ENCODE assay signal across 26 cellular contexts in the genomic region with DNA sequence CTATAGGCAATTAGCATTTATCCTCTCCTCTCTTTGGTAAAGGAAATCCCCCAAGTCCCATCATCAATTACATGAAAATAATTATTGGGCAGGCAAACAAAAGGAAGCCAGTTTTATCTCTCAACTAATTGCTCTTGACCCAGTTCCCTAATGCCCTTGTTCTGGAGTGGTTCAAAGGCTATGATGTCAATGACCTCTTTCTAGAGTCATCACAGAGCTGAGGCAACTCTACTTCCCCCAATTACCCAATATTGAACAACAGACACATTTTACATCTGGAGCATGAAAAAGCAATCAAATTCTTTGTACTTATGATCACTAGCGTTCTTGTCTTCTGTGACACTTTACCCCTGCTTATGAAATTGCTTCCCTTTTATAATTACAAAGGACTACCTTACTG. TPM values are rescaled to one million over a fixed set of nuclear protein-coding genes. Genes with fewer than 3 reads are reported as not detected.
DNase-seq lines count a peak whose midpoint lies in the region; ATAC-seq, FAIRE-seq and TF ChIP-seq lines count a peak whose summit lies in the region.
"Had no signal": no experiment of that assay in that cellular context is flagged by ENCODE, and none has a peak within 500 bp of the region (broad histone marks: within the 10 kb centered on the region; RNA-seq: fewer than 3 reads in every experiment).

No MANE protein-coding gene starts in this region.

- peak; percentile 5 for FAIRE-seq in astrocyte (lab: Jason Lieb, UNC)
- FAIRE-seq: A204.1, D721Med, GM12892, GM18507, H54 had no signal

- no peak overlapping the region for H3K4me3 Mint-ChIP-seq in activated naive CD8-positive, alpha-beta T cell treated with anti-CD3 and anti-CD28 coated beads for 36 hours
- H3K4me3 Mint-ChIP-seq in activated naive CD8-positive, alpha-beta T cell treated with anti-CD3 and anti-CD28 coated beads, Interleukin-2, amount 50 U/mL, for 24 hours = no peak overlapping the region
- H3K4me3 Mint-ChIP-seq in astrocyte (ENCODE audit: unreplicated experiment) (no peak overlapping the region), CD14-positive monocyte (no peak overlapping the region)
- H3K4me3 Mint-ChIP-seq: CD8-positive, alpha-beta memory T cell; HFFc6; T-cell had no signal

- no peak overlapping the region for H3K9ac ChIP-seq in astrocyte (ENCODE audit: low read length)

- peaks cover 11% of the 10 kb centered on the region for H3K4me1 Mint-ChIP-seq in activated naive CD8-positive, alpha-beta T cell treated with anti-CD3 and anti-CD28 coated beads for 36 hours
- H3K4me1 Mint-ChIP-seq in activated naive CD8-positive, alpha-beta T cell treated with anti-CD3 and anti-CD28 coated beads, Interleukin-2, amount 50 U/mL, for 24 hours = peaks cover 8% of the 10 kb centered on the region
- H3K4me1 Mint-ChIP-seq in astrocyte (ENCODE audit: low read depth, unreplicated experiment) (peaks cover 28% of the 10 kb centered on the region), CD14-positive monocyte (peaks cover 9% of the 10 kb centered on the region)
- H3K4me1 Mint-ChIP-seq: T-cell had no signal

- H3K9me2 ChIP-seq in hepatocyte (replicated peaks; ENCODE audit: insufficient read depth) = no peaks in the 10 kb centered on the region

- intact Hi-C loops in CD14-positive monocyte (cut with micrococcal nuclease) (no loop called here), left ventricle myocardium superior (cut with micrococcal nuclease) (no loop called here)

- no peaks in the 10 kb centered on the region for H3K27me3 Mint-ChIP-seq in activated naive CD8-positive, alpha-beta T cell treated with anti-CD3 and anti-CD28 coated beads for 36 hours
- no peaks in the 10 kb centered on the region for H3K27me3 Mint-ChIP-seq in activated naive CD8-positive, alpha-beta T cell treated with anti-CD3 and anti-CD28 coated beads, Interleukin-2, amount 50 U/mL, for 24 hours
- H3K27me3 Mint-ChIP-seq in astrocyte (ENCODE audit: low read depth, unreplicated experiment) (no peaks in the 10 kb centered on the region), CD14-positive monocyte (ENCODE audit: low read depth in 3 of 3) (peaks cover 4 to 12% (median 7%) of the 10 kb centered on the region in 3 donors)
- H3K27me3 Mint-ChIP-seq: CD8-positive, alpha-beta memory T cell; T-cell had no signal

- H3K36me3 Mint-ChIP-seq in activated naive CD8-positive, alpha-beta T cell treated with anti-CD3 and anti-CD28 coated beads for 36 hours = peaks cover 30% of the 10 kb centered on the region
- H3K36me3 Mint-ChIP-seq in activated naive CD8-positive, alpha-beta T cell treated with anti-CD3 and anti-CD28 coated beads, Interleukin-2, amount 50 U/mL, for 24 hours (ENCODE audit: low read depth) = peaks cover 31% of the 10 kb centered on the region
- peaks cover 31% of the 10 kb centered on the region for H3K36me3 Mint-ChIP-seq in astrocyte (ENCODE audit: low read depth, unreplicated experiment)
- peaks cover 0 to 5% of the 10 kb centered on the region in 2 donors for H3K36me3 Mint-ChIP-seq in CD14-positive monocyte

- no peaks in the 10 kb centered on the region for H3K27me3 ChIP-seq in astrocyte (ENCODE audit: insufficient read depth, low read length)
- H3K27me3 ChIP-seq in hepatocyte = no peaks in the 10 kb centered on the region
- H3K27me3 ChIP-seq: Peyer's patch had no signal

- no peak for DNase-seq in activated naive CD8-positive, alpha-beta T cell treated with anti-CD3 and anti-CD28 coated beads for 36 hours
- no peak for DNase-seq in activated naive CD8-positive, alpha-beta T cell treated with anti-CD3 and anti-CD28 coated beads, Interleukin-2, amount 50 U/mL, for 24 hours
- DNase-seq in NOMO-1 treated with dmso at 0.1 percent for 144 hours (lab: John Stamatoyannopoulos, UW; ENCODE audit: unreplicated experiment) (peak; percentile 50), astrocyte (ENCODE audit: low read depth) (no peak), NCI-H2171 (lab: John Stamatoyannopoulos, UW) (no peak), CD14-positive monocyte (ENCODE audit: low spot score) (no peak), left ventricle myocardium superior (no peak), hepatocyte (ENCODE audit: low spot score) (no peak)
- DNase-seq: CD8-positive, alpha-beta memory T cell; DMS79; HFFc6; IMR-90; NCI-H1105; NCI-H2081 treated with DMSO at 0.1 percent for 48 hours; NCI-H2227 treated with DMSO at 0.1 percent for 48 hours; NCI-H524; NCI-H82; Peyer's patch; T-cell had no signal

- H3K9me3 ChIP-seq in astrocyte (ENCODE audit: insufficient read depth, low read depth, low read length) = peaks cover 5% of the 10 kb centered on the region
- no peaks in the 10 kb centered on the region for H3K9me3 ChIP-seq in hepatocyte (ENCODE audit: low read depth)
- H3K9me3 ChIP-seq: Peyer's patch had no signal

- no peaks in the 10 kb centered on the region for H3K79me2 ChIP-seq in astrocyte (ENCODE audit: insufficient read depth, low read length)
- H3K79me2 ChIP-seq in hepatocyte = no peaks in the 10 kb centered on the region

- H4K20me1 ChIP-seq in astrocyte (ENCODE audit: insufficient read depth, low read length) (no peaks in the 10 kb centered on the region), hepatocyte (ENCODE audit: insufficient read depth, poor library complexity, severe bottlenecking) (no peaks in the 10 kb centered on the region)

- peaks cover 13% of the 10 kb centered on the region for H3K9me3 Mint-ChIP-seq in activated naive CD8-positive, alpha-beta T cell treated with anti-CD3 and anti-CD28 coated beads for 36 hours
- peaks cover 20% of the 10 kb centered on the region for H3K9me3 Mint-ChIP-seq in activated naive CD8-positive, alpha-beta T cell treated with anti-CD3 and anti-CD28 coated beads, Interleukin-2, amount 50 U/mL, for 24 hours
- H3K9me3 Mint-ChIP-seq in astrocyte (ENCODE audit: unreplicated experiment) = peaks cover 6% of the 10 kb centered on the region
- peaks cover 14 to 23% (median 20%) of the 10 kb centered on the region in 7 donors for H3K9me3 Mint-ChIP-seq in CD14-positive monocyte

- H3K4me3 ChIP-seq in astrocyte (ENCODE audit: insufficient read depth, low read depth, low read length) = no peak overlapping the region
- H3K4me3 ChIP-seq in hepatocyte = no peak overlapping the region
- H3K4me3 ChIP-seq: Peyer's patch, SK-N-MC had no signal

- ATAC-seq in activated naive CD8-positive, alpha-beta T cell treated with anti-CD3 and anti-CD28 coated beads, Interleukin-2, amount 50 U/mL, for 24 hours = no peak
- no peak for ATAC-seq in left ventricle myocardium superior
- ATAC-seq: Right ventricle myocardium inferior, T-cell had no signal

- H3K4me1 ChIP-seq in astrocyte (ENCODE audit: insufficient read depth, low read length) (peaks cover 12% of the 10 kb centered on the region), hepatocyte (ENCODE audit: insufficient read depth) (no peaks in the 10 kb centered on the region)
- H3K4me1 ChIP-seq: Peyer's patch had no signal

- H2AFZ ChIP-seq in astrocyte (ENCODE audit: low read depth, low read length) (no peak overlapping the region), hepatocyte (no peak overlapping the region)

- H3K4me2 ChIP-seq in astrocyte (ENCODE audit: low read length) = no peak overlapping the region
- H3K4me2 ChIP-seq in hepatocyte = no peak overlapping the region

- H3K36me3 ChIP-seq in astrocyte (ENCODE audit: insufficient read depth, low read length) (peaks cover 9% of the 10 kb centered on the region), hepatocyte (replicated peaks; ENCODE audit: insufficient read depth, low read depth) (no peaks in the 10 kb centered on the region)
- H3K36me3 ChIP-seq: Peyer's patch had no signal

- 88% methylated on average over 1 of the region's 1 CpG for WGBS in hepatocyte (ENCODE audit: low lambda C conversion rate, missing lambda C conversion rate)

- TF ChIP-seq CTCF in astrocyte (IDR thresholded peaks at IDR 0.05; ENCODE audit: insufficient read depth, low read depth, low read length) (no peak), CD14-positive monocyte (IDR thresholded peaks at IDR 0.05) (no peak), hepatocyte (IDR thresholded peaks at IDR 0.05; ENCODE audit: poor library complexity) (no peak)

- H3K27ac ChIP-seq in astrocyte (ENCODE audit: low read depth, low read length) (no peak overlapping the region), hepatocyte (no peak overlapping the region)
- H3K27ac ChIP-seq: Peyer's patch, SK-N-MC had no signal

- H3K27ac Mint-ChIP-seq in activated naive CD8-positive, alpha-beta T cell treated with anti-CD3 and anti-CD28 coated beads for 36 hours = peak overlapping the region; percentile 17
- no peak overlapping the region for H3K27ac Mint-ChIP-seq in activated naive CD8-positive, alpha-beta T cell treated with anti-CD3 and anti-CD28 coated beads, Interleukin-2, amount 50 U/mL, for 24 hours
- H3K27ac Mint-ChIP-seq in astrocyte (ENCODE audit: unreplicated experiment) (no peak overlapping the region), CD14-positive monocyte (peak overlapping the region in 3 of 7 donors; percentile 10 to 56 (median 19))
- H3K27ac Mint-ChIP-seq: HFFc6, T-cell had no signal

RNA-seq across cellular contexts. Expression of a gene that starts 43.5 kb away (rescaled TPM):
- total RNA-seq in activated naive CD8-positive, alpha-beta T cell treated with anti-CD3 and anti-CD28 coated beads for 36 hours = 1 to 10 TPM; 8.4 to 9.9 TPM
- total RNA-seq in astrocyte (76.1 and 77.4 TPM in 2 replicates), left ventricle myocardium superior (6.0 TPM), hepatocyte (1.7 and 3.0 TPM in 2 replicates)
- polyA plus RNA-seq in CD14-positive monocyte (under 1 TPM; 0.14 to 0.18 TPM), hepatocyte (1.8 and 2.0 TPM in 2 replicates)
